Comparison of ENCODE assay signal across 14 cellular contexts in genomic region chr1:197783510-197783948, GRCh38. TPM values are rescaled to one million over a fixed set of nuclear protein-coding genes. Genes with fewer than 3 reads are reported as not detected.
DNase-seq lines count a peak whose midpoint lies in the region; TF ChIP-seq lines count a peak whose summit lies in the region.
"Had no signal": no experiment of that assay in that cellular context is flagged by ENCODE, and none has a peak within 500 bp of the region (broad histone marks: within the 10 kb centered on the region; RNA-seq: fewer than 3 reads in every experiment).

No MANE protein-coding gene starts in this region.

- no peak overlapping the region for H3K4me3 Mint-ChIP-seq in MCF 10A (ENCODE audit: unreplicated experiment)
- no peak overlapping the region for H3K4me3 Mint-ChIP-seq in activated CD4-positive, alpha-beta memory T cell treated with anti-CD3 and anti-CD28 coated beads, Interleukin-2, amount 10 ng/mL, durations not matched to agents 7 days and 5 days
- H3K4me3 Mint-ChIP-seq: activated naive CD4-positive, alpha-beta T cell treated with anti-CD3 and anti-CD28 coated beads, Interleukin-2, amount 50 U/mL, for 24 hours; central memory CD8-positive, alpha-beta T cell; GM23338 had no signal

- no peaks in the 10 kb centered on the region for H3K27me3 ChIP-seq in breast epithelium
- no peaks in the 10 kb centered on the region for H3K27me3 ChIP-seq in mammary epithelial cell (ENCODE audit: insufficient read depth, low read length)
- H3K27me3 ChIP-seq: esophagus muscularis mucosa had no signal

- 10% methylated on average over 1 of the region's 1 CpG for WGBS in mammary epithelial cell (ENCODE audit: low coverage, missing lambda C conversion rate)

- TF ChIP-seq CTCF in MCF 10A (IDR thresholded peaks at IDR 0.05; ENCODE audit: unreplicated experiment) (no peak), breast epithelium (IDR thresholded peaks at IDR 0.05) (no peak), mammary epithelial cell (conservative IDR thresholded peaks at IDR 0.05 in 1 of 2, IDR thresholded peaks at IDR 0.05 in 1 of 2; ENCODE audit: extremely low read depth in 1 of 2, insufficient read depth in 1 of 2, low read depth in 1 of 2, low read length in 2 of 2) (no peak)

- peak overlapping the region; percentile 52 for H3K27ac Mint-ChIP-seq in MCF 10A (ENCODE audit: low read depth, unreplicated experiment)
- no peak overlapping the region for H3K27ac Mint-ChIP-seq in activated CD4-positive, alpha-beta memory T cell treated with anti-CD3 and anti-CD28 coated beads, Interleukin-2, amount 10 ng/mL, durations not matched to agents 7 days and 5 days
- H3K27ac Mint-ChIP-seq: activated naive CD4-positive, alpha-beta T cell treated with anti-CD3 and anti-CD28 coated beads, Interleukin-2, amount 50 U/mL, for 24 hours; GM23338 had no signal

- no peak for TF ChIP-seq POLR2A in breast epithelium (IDR thresholded peaks at IDR 0.05)

- dilution Hi-C loops in mammary epithelial cell (cut with HindIII; ENCODE audit: low sequenced_read_pairs): no loop called here

- no peaks in the 10 kb centered on the region for H3K27me3 Mint-ChIP-seq in MCF 10A (ENCODE audit: insufficient read depth, unreplicated experiment)
- no peaks in the 10 kb centered on the region for H3K27me3 Mint-ChIP-seq in activated CD4-positive, alpha-beta memory T cell treated with anti-CD3 and anti-CD28 coated beads, Interleukin-2, amount 10 ng/mL, durations not matched to agents 7 days and 5 days
- H3K27me3 Mint-ChIP-seq: activated naive CD4-positive, alpha-beta T cell treated with anti-CD3 and anti-CD28 coated beads, Interleukin-2, amount 50 U/mL, for 24 hours; central memory CD8-positive, alpha-beta T cell had no signal

- H3K9me3 ChIP-seq in breast epithelium: no peaks in the 10 kb centered on the region
- H3K9me3 ChIP-seq in mammary epithelial cell (replicated peaks; ENCODE audit: insufficient read depth, low read length): no peaks in the 10 kb centered on the region
- H3K9me3 ChIP-seq: A549, esophagus muscularis mucosa had no signal

- no peak for DNase-seq in MCF 10A (ENCODE audit: unreplicated experiment)
- DNase-seq in breast epithelium (ENCODE audit: low spot score in 2 of 2): no peak
- DNase-seq in mammary epithelial cell: peak; percentile 73
- DNase-seq in kidney tubule cell (ENCODE audit: low spot score): peak; percentile 77
- no peak for DNase-seq in 8988T
- DNase-seq in NCI-H1092 (lab: John Stamatoyannopoulos, UW): no peak
- DNase-seq in activated CD4-positive, alpha-beta memory T cell treated with anti-CD3 and anti-CD28 coated beads, Interleukin-2, amount 10 ng/mL, durations not matched to agents 7 days and 5 days: no peak
- DNase-seq in RKO (ENCODE audit: low spot score): no peak
- DNase-seq: NCI-H510A treated with DMSO at 0.1 percent for 48 hours had no signal

- no peak overlapping the region for H2AFZ ChIP-seq in mammary epithelial cell (ENCODE audit: low read depth, low read length)
- H2AFZ ChIP-seq: GM23338 had no signal

- H3K4me3 ChIP-seq in breast epithelium (no peak overlapping the region), mammary epithelial cell (replicated peaks in 1 of 3; ENCODE audit: insufficient read depth in 1 of 3, low read depth in 2 of 3, low read length in 3 of 3) (no peak overlapping the region)
- H3K4me3 ChIP-seq: A549, esophagus muscularis mucosa, GM23338 had no signal

- peak overlapping the region in 1 of 2 donors; percentile 55 for H3K27ac ChIP-seq in breast epithelium
- H3K27ac ChIP-seq in mammary epithelial cell (ENCODE audit: insufficient read depth, low read depth, low read length): peak overlapping the region; percentile 30
- H3K27ac ChIP-seq: A549 had no signal

- H3K79me2 ChIP-seq in mammary epithelial cell (ENCODE audit: insufficient read depth, low read length): no peaks in the 10 kb centered on the region

- no peak overlapping the region for H3K9ac ChIP-seq in mammary epithelial cell (ENCODE audit: insufficient read depth, low read length)

- no TSS peak for BruUV-seq in MCF 10A (replicated peaks; lab: Mats Ljungman, UMichigan)
- BruUV-seq in mammary epithelial cell (replicated peaks; lab: Mats Ljungman, UMichigan): no TSS peak

- H3K4me2 ChIP-seq in mammary epithelial cell (ENCODE audit: insufficient read depth, low read depth, low read length): no peak overlapping the region
- H3K4me2 ChIP-seq: A549, GM23338 had no signal

- no peaks in the 10 kb centered on the region for H3K4me1 ChIP-seq in breast epithelium
- peaks cover 47% of the 10 kb centered on the region for H3K4me1 ChIP-seq in mammary epithelial cell (ENCODE audit: insufficient read depth, low read length)
- H3K4me1 ChIP-seq: A549, esophagus muscularis mucosa had no signal

- H4K20me1 ChIP-seq in mammary epithelial cell (ENCODE audit: insufficient read depth, low read length): no peaks in the 10 kb centered on the region

- H3K36me3 ChIP-seq in breast epithelium (no peaks in the 10 kb centered on the region), mammary epithelial cell (ENCODE audit: insufficient read depth, low read length) (no peaks in the 10 kb centered on the region)
- H3K36me3 ChIP-seq: esophagus muscularis mucosa had no signal

- POLR2A ChIA-PET in MCF 10A (lab: Yijun Ruan, JAX): interaction anchor here (0.6 to 1.9 kb wide), 5 partner anchors 23 to 107 kb away, joined by 3 to 5 read pairs (median 3); no protein-coding TSS in a partner anchor
- POLR2A ChIA-PET in activated CD4-positive, alpha-beta memory T cell treated with anti-CD3 and anti-CD28 coated beads, Interleukin-2, amount 10 ng/mL, durations not matched to agents 7 days and 5 days (lab: Charles Lee): no interaction called here

- CTCF ChIA-PET in MCF 10A (lab: Yijun Ruan, JAX) (interaction anchor here (0.6 to 1.2 kb wide), 6 partner anchors 21 to 898 kb away, joined by 3 to 5 read pairs (median 3); partner anchors contain the start of gene C1orf53), mammary epithelial cell (lab: Charles Lee; ENCODE audit: low non-redundant PET) (interaction anchor here (0.6 kb wide), 1 partner anchor 649 kb away, joined by 3 read pairs; no protein-coding TSS in a partner anchor)
- CTCF ChIA-PET in activated CD4-positive, alpha-beta memory T cell treated with anti-CD3 and anti-CD28 coated beads, Interleukin-2, amount 10 ng/mL, durations not matched to agents 7 days and 5 days (lab: Charles Lee): interaction anchor here (1.4 kb wide), 1 partner anchor 10 kb away, joined by 3 read pairs; no protein-coding TSS in a partner anchor

- H3K36me3 Mint-ChIP-seq in MCF 10A (ENCODE audit: insufficient read depth, unreplicated experiment): no peaks in the 10 kb centered on the region
- H3K36me3 Mint-ChIP-seq in activated CD4-positive, alpha-beta memory T cell treated with anti-CD3 and anti-CD28 coated beads, Interleukin-2, amount 10 ng/mL, durations not matched to agents 7 days and 5 days (ENCODE audit: low read depth): no peaks in the 10 kb centered on the region
- H3K36me3 Mint-ChIP-seq: activated naive CD4-positive, alpha-beta T cell treated with anti-CD3 and anti-CD28 coated beads, Interleukin-2, amount 50 U/mL, for 24 hours had no signal

- intact Hi-C loops in MCF 10A (cut with micrococcal nuclease): loop anchor here (2.0 kb wide), 1 partner anchor 373 kb away; the partner anchor contains the start of gene NEK7
- intact Hi-C loops in breast epithelium (cut with DNase I; ENCODE audit: low total_unique reads): no loop called here
- intact Hi-C loops in mammary epithelial cell (cut with micrococcal nuclease): no loop called here

- no peaks in the 10 kb centered on the region for H3K9me3 Mint-ChIP-seq in MCF 10A (ENCODE audit: unreplicated experiment)
- no peaks in the 10 kb centered on the region for H3K9me3 Mint-ChIP-seq in activated CD4-positive, alpha-beta memory T cell treated with anti-CD3 and anti-CD28 coated beads, Interleukin-2, amount 10 ng/mL, durations not matched to agents 7 days and 5 days
- H3K9me3 Mint-ChIP-seq: activated naive CD4-positive, alpha-beta T cell treated with anti-CD3 and anti-CD28 coated beads, Interleukin-2, amount 50 U/mL, for 24 hours; central memory CD8-positive, alpha-beta T cell had no signal

- in situ Hi-C loops in mammary epithelial cell (cut with MboI; ENCODE audit: low sequenced_read_pairs in 2 of 2): no loop called here

- peaks cover 43% of the 10 kb centered on the region for H3K4me1 Mint-ChIP-seq in MCF 10A (ENCODE audit: insufficient read depth, unreplicated experiment)
- H3K4me1 Mint-ChIP-seq in activated CD4-positive, alpha-beta memory T cell treated with anti-CD3 and anti-CD28 coated beads, Interleukin-2, amount 10 ng/mL, durations not matched to agents 7 days and 5 days: peaks cover 9% of the 10 kb centered on the region
- H3K4me1 Mint-ChIP-seq: GM23338 had no signal

RNA-seq across cellular contexts. Expression of gene DENND1B, which starts 8.2 kb away (rescaled TPM):
- total RNA-seq in MCF 10A (2022) (19.2 and 20.9 TPM in 2 replicates), breast epithelium (10 to 100 TPM; 10.1 to 54.7 (median 29.8) TPM), mammary epithelial cell (10 to 100 TPM; 12.5 to 31.7 TPM)
- polyA plus RNA-seq in mammary epithelial cell: 2.8 TPM
- polyA minus RNA-seq in mammary epithelial cell: 7.1 TPM
- 10 to 100 TPM; 30.6 to 31.0 TPM for total RNA-seq in activated CD4-positive, alpha-beta memory T cell treated with anti-CD3 and anti-CD28 coated beads, Interleukin-2, amount 10 ng/mL, durations not matched to agents 7 days and 5 days

Comparison
In these comparisons a context has a peak if more than half of its experiments do, and no peak if none do; other contexts are left out.
1. DNase-seq: peak in mammary epithelial cell (single experiment) and kidney tubule cell (single experiment); none in MCF 10A (single experiment), breast epithelium (0 of 2), 8988T (single experiment), NCI-H1092 (single experiment), activated CD4-positive, alpha-beta memory T cell treated with anti-CD3 and anti-CD28 coated beads, Interleukin-2, amount 10 ng/mL, durations not matched to agents 7 days and 5 days (single experiment) and RKO (single experiment).